ENCODE assay signal across 19 cellular contexts in the genomic region with DNA sequence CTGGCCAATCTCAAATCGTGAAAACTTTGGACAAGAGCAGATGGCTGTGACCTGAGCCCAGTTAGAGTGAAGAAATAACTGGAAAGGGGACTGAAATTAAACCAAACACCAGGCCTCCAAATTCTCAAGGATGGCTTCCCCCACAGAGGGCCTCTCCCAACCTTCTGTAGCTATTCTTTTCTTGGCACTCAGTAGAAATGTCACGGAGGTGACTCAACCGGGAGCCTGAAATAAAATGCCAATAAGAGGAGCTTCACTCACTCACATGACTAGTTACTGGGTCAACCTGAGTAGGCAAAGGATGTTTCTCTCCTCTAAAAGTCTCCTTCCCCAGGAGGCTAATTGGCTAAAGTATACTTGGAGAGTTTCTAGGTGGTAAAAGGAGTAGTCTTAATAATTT.
"Had no signal": no experiment of that assay in that cellular context is flagged by ENCODE, and none has a peak within 500 bp of the region (broad histone marks: within the 10 kb centered on the region; RNA-seq: fewer than 3 reads in every experiment).

No MANE protein-coding gene starts in this region.

- H3K27me3 ChIP-seq: breast epithelium, colonic mucosa, right lobe of liver, upper lobe of left lung had no signal

- ATAC-seq: left colon, right lobe of liver had no signal

- H3K27ac Mint-ChIP-seq: activated naive CD8-positive, alpha-beta T cell treated with anti-CD3 and anti-CD28 coated beads, Interleukin-2, amount 10 ng/mL, durations not matched to agents 7 days and 5 days; nephron; T-helper 1 cell treated with Interleukin-12 subunit alpha and Interleukin-12 subunit beta and Interleukin-4 antibody, amounts not matched to agents 30 μg/mL and 1 μg/mL, for 36 hours had no signal

- H3K4me1 ChIP-seq: breast epithelium, colonic mucosa, prostate gland, right lobe of liver, upper lobe of left lung had no signal

- H3K4me3 ChIP-seq: breast epithelium, colonic mucosa, prostate gland, right lobe of liver, upper lobe of left lung had no signal

- H3K4me3 Mint-ChIP-seq: activated naive CD8-positive, alpha-beta T cell treated with anti-CD3 and anti-CD28 coated beads, Interleukin-2, amount 10 ng/mL, durations not matched to agents 7 days and 5 days; nephron; T-helper 1 cell treated with Interleukin-12 subunit alpha and Interleukin-12 subunit beta and Interleukin-4 antibody, amounts not matched to agents 30 μg/mL and 1 μg/mL, for 36 hours had no signal

- H3K4me1 Mint-ChIP-seq: activated naive CD8-positive, alpha-beta T cell treated with anti-CD3 and anti-CD28 coated beads, Interleukin-2, amount 10 ng/mL, durations not matched to agents 7 days and 5 days; nephron had no signal

- H3K36me3 ChIP-seq: breast epithelium, colonic mucosa, prostate gland, right lobe of liver, upper lobe of left lung had no signal

- H3K27ac ChIP-seq: breast epithelium, colonic mucosa, epithelial cell of prostate, prostate gland, right lobe of liver, upper lobe of left lung had no signal

- H3K9me3 ChIP-seq: colonic mucosa, prostate gland, right lobe of liver had no signal

- DNase-seq: activated CD4-positive, alpha-beta T cell treated with anti-CD3 and anti-CD28 coated beads, Interleukin-2, amount 50 U/mL, for 1 hour; activated CD4-positive, CD25-positive, alpha-beta regulatory T cell; activated gamma-delta T cell treated with Interleukin-2 at 50 U/mL for 16 hours; activated naive CD8-positive, alpha-beta T cell treated with anti-CD3 and anti-CD28 coated beads, Interleukin-2, amount 10 ng/mL, durations not matched to agents 7 days and 5 days; activated T-cell treated with anti-CD3 and anti-CD28 coated beads, Interleukin-2, amount 50 U/mL, for 48 hours; aorta; colonic mucosa; effector CD8-positive, alpha-beta T cell; hippocampal formation; left colon; occipital lobe; right lobe of liver; stimulated activated naive CD4-positive, alpha-beta T cell treated with Interleukin-2 at 50 U/mL for 16 hours; upper lobe of left lung had no signal
